7 cellular contexts compared by ENCODE assay signal in the genomic region with DNA sequence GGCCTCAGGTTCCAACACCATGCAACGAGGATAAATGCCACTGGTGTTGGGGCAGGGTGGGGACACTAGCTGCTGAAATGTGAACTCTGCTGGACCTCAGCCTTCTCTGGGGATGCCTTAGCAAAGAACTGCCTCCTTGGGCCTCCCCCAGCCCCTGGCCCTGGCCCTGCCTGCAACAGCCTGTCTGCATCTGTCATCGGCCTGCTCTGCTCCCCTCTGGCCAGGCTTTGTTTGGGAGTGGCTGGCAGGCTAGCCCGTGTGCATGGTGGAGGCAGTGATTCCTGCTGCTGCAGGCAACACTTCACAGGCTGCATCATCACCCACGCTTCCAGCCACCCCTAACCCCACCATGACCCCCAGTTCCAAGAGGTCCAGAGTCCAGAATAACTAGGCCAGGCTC. TPM values are rescaled to one million over a fixed set of nuclear protein-coding genes. Genes with fewer than 3 reads are reported as not detected.
"Had no signal": no experiment of that assay in that cellular context is flagged by ENCODE, and none has a peak within 500 bp of the region (broad histone marks: within the 10 kb centered on the region; RNA-seq: fewer than 3 reads in every experiment).

No MANE protein-coding gene starts in this region.

- H3K27ac Mint-ChIP-seq: GM23338, H9 had no signal

- H2AFZ ChIP-seq: GM23338 had no signal

- H3K4me3 ChIP-seq: GM23338, K562 had no signal

- H3K4me2 ChIP-seq: GM23338 had no signal

- H3K4me3 Mint-ChIP-seq: GM23338, H9 had no signal

- DNase-seq: H9, HCEC 1CT, IMR-90 had no signal

- ATAC-seq: GM23338, K562 had no signal

RNA-seq across cellular contexts. Expression of a gene that starts 11.5 kb away (rescaled TPM):
- total RNA-seq: GM23338, H1, H9, HT-29, IMR-90, K562 had no signal
- polyA plus RNA-seq: GM23338, H1, IMR-90, K562 had no signal

RNA-seq across cellular contexts. Expression of a gene that starts 26.7 kb away (rescaled TPM):
- total RNA-seq: GM23338, HT-29, IMR-90, K562 had no signal
